Comparison of ENCODE assay signal across 8 cellular contexts in genomic region chr1:162562452-162562828, GRCh38. TPM values are rescaled to one million over a fixed set of nuclear protein-coding genes. Genes with fewer than 3 reads are reported as not detected.
DNase-seq lines count a peak whose midpoint lies in the region; ATAC-seq and TF ChIP-seq lines count a peak whose summit lies in the region.

No MANE protein-coding gene starts in this region.

- H3K27me3 ChIP-seq in skeletal muscle tissue (ENCODE audit: control insufficient read depth in 3 of 3, insufficient read depth in 3 of 3, low read length in 3 of 3) = no peaks in the 10 kb centered on the region
- no peaks in the 10 kb centered on the region for H3K27me3 ChIP-seq in effector memory CD4-positive, alpha-beta T cell (replicated peaks; ENCODE audit: control insufficient read depth, insufficient read depth, low read length, poor library complexity, severe bottlenecking)

- CTCF ChIA-PET in activated B cell treated with CpG ODN at 0.5 μM for 24 hours (lab: Charles Lee) = no interaction called here

- H3K27me3 Mint-ChIP-seq in CD14-positive monocyte (ENCODE audit: low read depth in 3 of 3) (peaks cover 0 to 7% (median 3%) of the 10 kb centered on the region in 3 donors), activated B cell treated with CpG ODN at 0.5 μM for 24 hours (no peaks in the 10 kb centered on the region)

- ATAC-seq in HG03354 (IDR thresholded peaks at IDR 0.05; ENCODE audit: poor library complexity, severe bottlenecking, unreplicated experiment) (peak; percentile 2), activated B cell treated with CpG ODN at 0.5 μM for 24 hours (ENCODE audit: low read depth) (no peak), GM19455 (IDR thresholded peaks at IDR 0.05; ENCODE audit: unreplicated experiment) (no peak)

- intact Hi-C loops in CD14-positive monocyte (cut with micrococcal nuclease) = loop anchor here in 1 of 2 donors (5.0 kb wide), 1 partner anchor 65 kb away; the partner anchor contains the start of gene UHMK1
- intact Hi-C loops in activated B cell treated with CpG ODN at 0.5 μM for 24 hours (cut with micrococcal nuclease) = loop anchor here (5.0 kb wide), 1 partner anchor 760 kb away; the partner anchor contains the start of gene NUF2

- H3K27ac Mint-ChIP-seq in CD14-positive monocyte (peak overlapping the region in 4 of 7 donors; percentile 73 to 94 (median 83)), activated B cell treated with CpG ODN at 0.5 μM for 24 hours (peak overlapping the region; percentile 75)

- H3K9me3 Mint-ChIP-seq in CD14-positive monocyte (peaks cover 0 to 3% (median 0%) of the 10 kb centered on the region in 7 donors), activated B cell treated with CpG ODN at 0.5 μM for 24 hours (no peaks in the 10 kb centered on the region)

- H3K27ac ChIP-seq in skeletal muscle tissue (ENCODE audit: low read depth, low read length) = peak overlapping the region; percentile 92
- no peak overlapping the region for H3K27ac ChIP-seq in effector memory CD4-positive, alpha-beta T cell (ENCODE audit: insufficient read depth, low read length, poor library complexity, severe bottlenecking)

- DNase-seq in CD14-positive monocyte (ENCODE audit: low spot score) = no peak
- DNase-seq in activated B cell treated with CpG ODN at 0.5 μM for 24 hours = no peak
- peak; percentile 46 for DNase-seq in glomerular visceral epithelial cell (ENCODE audit: extremely low spot score)
- DNase-seq in effector memory CD4-positive, alpha-beta T cell = no peak
- no peak for DNase-seq in islet precursor cell

- no peaks in the 10 kb centered on the region for H3K9me3 ChIP-seq in skeletal muscle tissue (ENCODE audit: control insufficient read depth in 3 of 3, low read length in 3 of 3)
- H3K9me3 ChIP-seq in effector memory CD4-positive, alpha-beta T cell (ENCODE audit: control insufficient read depth, low read length) = no peaks in the 10 kb centered on the region

- peaks cover 3 to 7% (median 5%) of the 10 kb centered on the region in 3 donors for H3K36me3 ChIP-seq in skeletal muscle tissue (ENCODE audit: control insufficient read depth in 3 of 3, insufficient read depth in 3 of 3, low read length in 3 of 3)
- no peaks in the 10 kb centered on the region for H3K36me3 ChIP-seq in effector memory CD4-positive, alpha-beta T cell (ENCODE audit: control insufficient read depth, insufficient read depth, low read length)

- H3K4me1 Mint-ChIP-seq in CD14-positive monocyte (peaks cover 23% of the 10 kb centered on the region), activated B cell treated with CpG ODN at 0.5 μM for 24 hours (peaks cover 19% of the 10 kb centered on the region)

- peak overlapping the region; percentile 74 to 90 (median 88) for H3K4me3 ChIP-seq in skeletal muscle tissue (ENCODE audit: low read length in 3 of 3)
- no peak overlapping the region for H3K4me3 ChIP-seq in effector memory CD4-positive, alpha-beta T cell (ENCODE audit: insufficient read depth, low read depth, low read length, poor library complexity, severe bottlenecking)

- H3K4me3 Mint-ChIP-seq in CD14-positive monocyte (peak overlapping the region; percentile 91), activated B cell treated with CpG ODN at 0.5 μM for 24 hours (peak overlapping the region; percentile 86)

- H3K9ac ChIP-seq in skeletal muscle tissue (ENCODE audit: low read depth in 1 of 3, low read length in 3 of 3) = peak overlapping the region; percentile 87 to 94 (median 92)

- POLR2A ChIA-PET in activated B cell treated with CpG ODN at 0.5 μM for 24 hours (lab: Charles Lee) = no interaction called here

- H3K36me3 Mint-ChIP-seq in CD14-positive monocyte = peaks cover 2 to 9% of the 10 kb centered on the region in 2 donors
- peaks cover 11% of the 10 kb centered on the region for H3K36me3 Mint-ChIP-seq in activated B cell treated with CpG ODN at 0.5 μM for 24 hours (ENCODE audit: low read depth)

- H3K4me1 ChIP-seq in skeletal muscle tissue (ENCODE audit: control insufficient read depth in 3 of 3, insufficient read depth in 3 of 3, low read length in 3 of 3) = peaks cover 12 to 19% (median 16%) of the 10 kb centered on the region in 3 donors
- H3K4me1 ChIP-seq in effector memory CD4-positive, alpha-beta T cell (ENCODE audit: control insufficient read depth, insufficient read depth, low read length, poor library complexity, severe bottlenecking) = no peaks in the 10 kb centered on the region

- TF ChIP-seq CTCF in CD14-positive monocyte (IDR thresholded peaks at IDR 0.05) (no peak), activated B cell treated with CpG ODN at 0.5 μM for 24 hours (IDR thresholded peaks at IDR 0.05) (no peak)

RNA-seq across cellular contexts. Expression of gene UAP1, which starts 0.9 kb away (rescaled TPM):
- 1 to 10 TPM; 5.9 to 7.2 TPM for polyA plus RNA-seq in CD14-positive monocyte
- total RNA-seq in activated B cell treated with CpG ODN at 0.5 μM for 24 hours (11.6 and 13.4 TPM in 2 replicates), skeletal muscle tissue (43.8 TPM)
